In the genomic region with DNA sequence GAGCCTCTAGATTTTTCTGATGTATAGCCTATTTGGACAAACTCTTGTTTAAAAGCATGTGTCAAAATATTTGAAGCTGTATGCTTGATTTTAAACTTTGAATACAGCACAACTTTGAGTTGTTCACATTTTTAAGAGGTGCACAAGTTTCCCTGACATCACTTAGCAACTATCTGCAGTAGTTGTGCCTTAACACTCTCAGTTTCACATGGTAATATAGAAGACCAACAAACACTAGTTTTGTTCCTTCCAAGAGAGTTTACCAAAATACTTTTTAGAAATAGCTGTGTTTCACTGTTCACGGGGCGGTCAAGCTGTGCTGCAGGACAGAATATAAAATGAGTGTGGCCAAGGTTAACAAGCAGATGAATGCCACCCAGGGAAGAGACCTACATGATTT, we compare ENCODE assay signal across 2 cellular contexts. TPM values are rescaled to one million over a fixed set of nuclear protein-coding genes. Genes with fewer than 3 reads are reported as not detected.
"Had no signal": no experiment of that assay in that cellular context is flagged by ENCODE, and none has a peak within 500 bp of the region (broad histone marks: within the 10 kb centered on the region; RNA-seq: fewer than 3 reads in every experiment).

No MANE protein-coding gene starts in this region.

RNA-seq across cellular contexts. Expression of a gene that starts 42.5 kb away (rescaled TPM):
- total RNA-seq: HepG2, HFFc6 had no signal
- polyA plus RNA-seq: HepG2 had no signal
